Comparison of ENCODE assay signal across 8 cellular contexts in the genomic region with DNA sequence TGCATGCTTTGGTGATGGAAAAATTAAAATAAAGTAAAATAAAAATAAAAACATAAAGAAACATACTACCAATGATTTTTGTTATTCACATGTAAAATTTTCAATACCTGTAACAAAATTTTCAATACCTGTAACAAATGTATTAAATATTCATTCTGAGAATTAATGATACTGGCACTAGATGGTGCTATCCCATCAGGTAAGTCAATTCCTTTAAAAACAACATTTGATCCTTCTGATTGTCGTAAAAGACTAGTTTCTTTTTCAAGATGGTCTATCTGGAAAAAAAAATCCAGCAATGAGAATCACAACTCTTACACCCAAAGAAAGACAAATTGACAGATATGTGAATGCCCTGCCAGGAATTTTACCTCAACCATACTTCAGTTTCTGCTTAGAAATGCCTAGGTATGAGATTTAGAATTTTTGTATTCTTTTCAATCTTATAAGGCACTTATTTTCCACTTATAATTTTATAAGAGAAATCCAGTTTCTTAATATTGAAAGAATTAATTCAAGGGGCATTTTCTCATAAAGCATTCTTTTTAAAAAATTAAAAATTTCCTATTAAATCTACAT. TPM values are rescaled to one million over a fixed set of nuclear protein-coding genes. Genes with fewer than 3 reads are reported as not detected.
DNase-seq lines count a peak whose midpoint lies in the region; ATAC-seq, FAIRE-seq and TF ChIP-seq lines count a peak whose summit lies in the region.

No MANE protein-coding gene starts in this region.

- H3K36me3 ChIP-seq in H1 (ENCODE audit: control insufficient read depth in 2 of 4, insufficient read depth in 4 of 4, low read length in 3 of 4), result no peaks in the 10 kb centered on the region; a peak in 1 of 8 replicates
- peaks cover 0 to 89% of the 10 kb centered on the region in 2 donors for H3K36me3 ChIP-seq in neuronal stem cell (replicated peaks in 1 of 2; ENCODE audit: control insufficient read depth in 2 of 2, insufficient read depth in 2 of 2, low read length in 2 of 2)

- H3K27ac Mint-ChIP-seq in CD14-positive monocyte, result no peak overlapping the region

- H3K4me3 ChIP-seq in H1 (ENCODE audit: extremely low read depth in 1 of 4, insufficient read depth in 2 of 4, low read depth in 3 of 4, low read length in 4 of 4) (no peak overlapping the region), neuronal stem cell (ENCODE audit: low read length in 2 of 2) (no peak overlapping the region)

- no peak for DNase-seq in CD14-positive monocyte (ENCODE audit: low spot score)
- DNase-seq in NCI-H345 treated with DMSO at 0.1 percent for 48 hours (lab: John Stamatoyannopoulos, UW; ENCODE audit: unreplicated experiment), result peak; percentile 50
- no peak for DNase-seq in H1 (ENCODE audit: low read depth in 1 of 2, low spot score in 2 of 2)
- peak; percentile 1 for DNase-seq in neuronal stem cell (ENCODE audit: low spot score)
- DNase-seq in HK-2 (ENCODE audit: unreplicated experiment), result no peak

- H3K4me3 Mint-ChIP-seq in CD14-positive monocyte, result no peak overlapping the region

- H3K27me3 ChIP-seq in H1 (replicated peaks in 1 of 4; ENCODE audit: control insufficient read depth in 3 of 4, extremely low read depth in 1 of 4, insufficient read depth in 3 of 4, low read length in 3 of 4) (no peaks in the 10 kb centered on the region), neuronal stem cell (ENCODE audit: control insufficient read depth in 3 of 3, insufficient read depth in 3 of 3, low read depth in 1 of 3, low read length in 3 of 3) (no peaks in the 10 kb centered on the region)

- H3K56ac ChIP-seq in H1 (replicated peaks; ENCODE audit: insufficient read length, low read depth, low read length), result no peak overlapping the region

- FAIRE-seq in H1 (lab: Jason Lieb, UNC), result no peak

- CTCF ChIA-PET in H1 (lab: Charles Lee; ENCODE audit: partially characterized antibody), result interaction anchor here (1.0 to 1.2 kb wide), 2 partner anchors 282 to 882 kb away, joined by 3 to 5 read pairs; no protein-coding TSS in a partner anchor

- no peaks in the 10 kb centered on the region for H3K79me1 ChIP-seq in H1 (ENCODE audit: low read depth, low read length)
- H3K79me1 ChIP-seq in neuronal stem cell (ENCODE audit: low read depth, low read length), result no peaks in the 10 kb centered on the region

- H3K79me2 ChIP-seq in H1 (ENCODE audit: control insufficient read depth in 1 of 2, insufficient read depth in 2 of 2, low read length in 2 of 2), result no peaks in the 10 kb centered on the region

- no peak overlapping the region for H3K18ac ChIP-seq in H1 (ENCODE audit: extremely low read depth, low read length)
- H3K18ac ChIP-seq in neuronal stem cell (ENCODE audit: low read length), result no peak overlapping the region

- H3K23me2 ChIP-seq in H1 (ENCODE audit: low read depth, low read length), result no peaks in the 10 kb centered on the region

- no peak overlapping the region for H3K23ac ChIP-seq in H1 (ENCODE audit: insufficient read length)
- no peak overlapping the region for H3K23ac ChIP-seq in neuronal stem cell (ENCODE audit: low read depth, low read length, poor library complexity)

- H4K91ac ChIP-seq in H1 (replicated peaks; ENCODE audit: insufficient read length, low read length), result no peak overlapping the region
- H4K91ac ChIP-seq in neuronal stem cell (ENCODE audit: low read depth, low read length, poor library complexity), result no peak overlapping the region

- no peaks in the 10 kb centered on the region for H3K27me3 Mint-ChIP-seq in CD14-positive monocyte (ENCODE audit: low read depth in 3 of 3)

- no peaks in the 10 kb centered on the region for H3K9me3 Mint-ChIP-seq in CD14-positive monocyte

- peaks cover 34 to 40% of the 10 kb centered on the region in 2 donors for H3K36me3 Mint-ChIP-seq in CD14-positive monocyte

- no peak overlapping the region for H2AK5ac ChIP-seq in H1 (ENCODE audit: low read depth, low read length)
- H2AK5ac ChIP-seq in neuronal stem cell (ENCODE audit: low read depth, low read length), result no peak overlapping the region

- POLR2A ChIA-PET in H1 (lab: Charles Lee; ENCODE audit: partially characterized antibody), result no interaction called here

- TF ChIP-seq EP300 in H1 (IDR thresholded peaks at IDR 0.05; ENCODE audit: borderline replicate concordance in 1 of 2, low read depth in 2 of 2, low read length in 2 of 2), result no peak

- H3K9me3 ChIP-seq in H1 (ENCODE audit: insufficient read depth in 2 of 2, low read depth in 1 of 2, low read length in 1 of 2) (no peaks in the 10 kb centered on the region), neuronal stem cell (replicated peaks in 1 of 2; ENCODE audit: control insufficient read depth in 2 of 2, insufficient read depth in 1 of 2, low read depth in 1 of 2, low read length in 2 of 2) (no peaks in the 10 kb centered on the region)

- no peak overlapping the region for H4K8ac ChIP-seq in H1 (ENCODE audit: extremely low read depth, insufficient read depth, low read length)
- H4K8ac ChIP-seq in neuronal stem cell (ENCODE audit: low read depth, low read length), result no peak overlapping the region

- no peak for TF ChIP-seq POLR2A in H1 (IDR thresholded peaks at IDR 0.05; ENCODE audit: control extremely low read depth in 1 of 2, low read depth in 2 of 2, low read length in 2 of 2)

- 92% methylated on average over 1 of the region's 1 CpG; no CpG with 5 or more reads in 1 of the 2 experiments for WGBS in H1 (ENCODE audit: extremely low coverage in 1 of 2, insufficient coverage in 1 of 2, insufficient read length in 1 of 2, insufficient replicate concordance in 2 of 2, low coverage in 1 of 2, low lambda C conversion rate in 2 of 2, missing lambda C conversion rate in 1 of 2), 2 experiments
- WGBS in neuronal stem cell (ENCODE audit: extremely low coverage in 2 of 2, insufficient read length in 2 of 2, insufficient replicate concordance in 1 of 2), 2 donors, result no CpG with 5 or more reads among the region's 1 CpG

- ATAC-seq in GM21786 (IDR thresholded peaks at IDR 0.05; ENCODE audit: unreplicated experiment), result peak; percentile 53
- no peak for ATAC-seq in HG03135 (IDR thresholded peaks at IDR 0.05; ENCODE audit: unreplicated experiment)
- ATAC-seq in HG03159 (IDR thresholded peaks at IDR 0.05; ENCODE audit: unreplicated experiment), result no peak

- H2BK120ac ChIP-seq in H1 (replicated peaks; ENCODE audit: low read depth, low read length), result no peak overlapping the region
- H2BK120ac ChIP-seq in neuronal stem cell (ENCODE audit: low read depth, low read length), result no peak overlapping the region

- TF ChIP-seq RAD21 in H1 (IDR thresholded peaks at IDR 0.05 in 1 of 2, conservative IDR thresholded peaks at IDR 0.05 in 1 of 2; ENCODE audit: low read depth in 2 of 2, low read length in 2 of 2), result peak; percentile 56 to 72

- H3K4ac ChIP-seq in H1 (replicated peaks; ENCODE audit: insufficient read length, low read depth, low read length) (no peak overlapping the region), neuronal stem cell (ENCODE audit: low read length) (no peak overlapping the region)

- H2BK15ac ChIP-seq in H1 (ENCODE audit: low read length) (no peak overlapping the region), neuronal stem cell (ENCODE audit: low read length) (no peak overlapping the region)

- no peak overlapping the region for H3K9ac ChIP-seq in H1 (replicated peaks in 1 of 4; ENCODE audit: extremely low read depth in 1 of 4, low read depth in 3 of 4, low read length in 3 of 4)
- H3K9ac ChIP-seq in neuronal stem cell (ENCODE audit: low read depth, low read length, poor library complexity), result no peak overlapping the region

- TF ChIP-seq CTCF in CD14-positive monocyte (IDR thresholded peaks at IDR 0.05), result peak; percentile 39
- peak in 2 of 3 experiments; percentile 9 to 22; a peak in 2 of 4 replicates for TF ChIP-seq CTCF in H1 (IDR thresholded peaks at IDR 0.05; ENCODE audit: control extremely low read depth in 1 of 3, insufficient read depth in 1 of 3, low read depth in 1 of 3, low read length in 3 of 3)

- no peak overlapping the region for H2BK20ac ChIP-seq in H1 (ENCODE audit: low read length)

- intact Hi-C loops in CD14-positive monocyte (cut with micrococcal nuclease), result no loop called here

- no peak overlapping the region for H3K27ac ChIP-seq in H1 (ENCODE audit: low read depth, low read length)
- no peak overlapping the region for H3K27ac ChIP-seq in neuronal stem cell (replicated peaks; ENCODE audit: low read length)

- H3K14ac ChIP-seq in H1 (ENCODE audit: insufficient read length) (no peak overlapping the region), neuronal stem cell (ENCODE audit: low read length) (no peak overlapping the region)

- peaks cover 2% of the 10 kb centered on the region for H3K4me1 Mint-ChIP-seq in CD14-positive monocyte

- H4K20me1 ChIP-seq in H1 (replicated peaks in 1 of 2; ENCODE audit: control insufficient read depth in 1 of 2, insufficient read depth in 2 of 2, low read length in 2 of 2), result no peaks in the 10 kb centered on the region

- H2AFZ ChIP-seq in H1 (ENCODE audit: low read length) (no peak overlapping the region), neuronal stem cell (ENCODE audit: low read length) (no peak overlapping the region)

- no peak overlapping the region for H4K5ac ChIP-seq in H1 (ENCODE audit: insufficient read length, low read depth, low read length)

- H3K4me1 ChIP-seq in H1 (replicated peaks in 1 of 4; ENCODE audit: control insufficient read depth in 3 of 4, insufficient read depth in 4 of 4, low read length in 3 of 4), result no peaks in the 10 kb centered on the region
- no peaks in the 10 kb centered on the region for H3K4me1 ChIP-seq in neuronal stem cell (ENCODE audit: control insufficient read depth in 2 of 2, insufficient read depth in 1 of 2, low read depth in 1 of 2, low read length in 2 of 2)

- H2BK5ac ChIP-seq in H1 (ENCODE audit: low read depth, low read length), result no peak overlapping the region
- no peak overlapping the region for H2BK5ac ChIP-seq in neuronal stem cell (ENCODE audit: low read length)

- H3K4me2 ChIP-seq in H1 (ENCODE audit: insufficient read depth in 1 of 2, low read depth in 2 of 2, low read length in 2 of 2), result no peak overlapping the region
- H3K4me2 ChIP-seq in neuronal stem cell (ENCODE audit: insufficient read depth, low read length, poor library complexity, severe bottlenecking), result no peak overlapping the region

- no peak overlapping the region for H2BK12ac ChIP-seq in H1 (ENCODE audit: low read depth, low read length)
- no peak overlapping the region for H2BK12ac ChIP-seq in neuronal stem cell (ENCODE audit: low read length)

RNA-seq across cellular contexts. Expression of gene CEP290, which starts 30.7 kb away (rescaled TPM):
- polyA plus RNA-seq in CD14-positive monocyte (under 1 TPM; 0.55 to 0.71 TPM), H1 (2011; rRNA removed) (2.1 and 3.5 TPM in 2 replicates)
- 5.9 and 6.3 TPM in 2 replicates for total RNA-seq in H1 (2021; fragmentation: NEBNext Ultra II Directional; extraction: Animal tissue kit (Norgen Biotek cat#: 25700))
- 3.1 TPM for polyA plus RNA-seq in H1 (2011; cell fraction: cytosol; rRNA removed)
- polyA plus RNA-seq in H1 (2011; cell fraction: nucleus; rRNA removed), result 7.8 TPM
- polyA plus RNA-seq in H1 (2012, experiment 1 of 2), result 3.1 to 6.0 TPM (median 4.0 TPM) in 4 replicates
- 0.13 TPM for polyA plus RNA-seq in H1 (2012, experiment 2 of 2)
- polyA plus RNA-seq in H1 (2013, experiment 1 of 2), result 5.9 TPM
- 5.4 TPM for polyA plus RNA-seq in H1 (2013, experiment 2 of 2)
- polyA minus RNA-seq in H1 (2011; rRNA and poly(A)+ RNA removed), result 1.3 and 2.7 TPM in 2 replicates
- polyA minus RNA-seq in H1 (2011; cell fraction: cytosol; rRNA and poly(A)+ RNA removed), result 2.1 TPM
- polyA minus RNA-seq in H1 (2011; cell fraction: nucleus; rRNA and poly(A)+ RNA removed), result 17.8 TPM
- 16.3 TPM for polyA plus RNA-seq in neuronal stem cell (2013, experiment 1 of 2)
- 17.6 TPM for polyA plus RNA-seq in neuronal stem cell (2013, experiment 2 of 2)

RNA-seq across cellular contexts. Expression of gene TMTC3, which starts 30.9 kb away (rescaled TPM):
- polyA plus RNA-seq in CD14-positive monocyte (1 to 10 TPM; 1.2 to 2.2 TPM), H1 (2011; rRNA removed) (4.8 and 7.0 TPM in 2 replicates)
- total RNA-seq in H1 (2021; fragmentation: NEBNext Ultra II Directional; extraction: Animal tissue kit (Norgen Biotek cat#: 25700)), result 44.6 and 45.1 TPM in 2 replicates
- 6.6 TPM for polyA plus RNA-seq in H1 (2011; cell fraction: cytosol; rRNA removed)
- 4.7 TPM for polyA plus RNA-seq in H1 (2011; cell fraction: nucleus; rRNA removed)
- 6.2 to 12.4 TPM (median 8.1 TPM) in 4 replicates for polyA plus RNA-seq in H1 (2012, experiment 1 of 2)
- polyA plus RNA-seq in H1 (2012, experiment 2 of 2), result 1.1 TPM
- 31.7 TPM for polyA plus RNA-seq in H1 (2013, experiment 1 of 2)
- 35.3 TPM for polyA plus RNA-seq in H1 (2013, experiment 2 of 2)
- polyA minus RNA-seq in H1 (2011; rRNA and poly(A)+ RNA removed), result 59.2 and 98.0 TPM in 2 replicates
- polyA minus RNA-seq in H1 (2011; cell fraction: cytosol; rRNA and poly(A)+ RNA removed), result 28.5 TPM
- polyA minus RNA-seq in H1 (2011; cell fraction: nucleus; rRNA and poly(A)+ RNA removed), result 56.3 TPM
- 11.8 TPM for polyA plus RNA-seq in neuronal stem cell (2013, experiment 1 of 2)
- 12.5 TPM for polyA plus RNA-seq in neuronal stem cell (2013, experiment 2 of 2)

Comparison
In these comparisons a context has a peak if more than half of its experiments do, and no peak if none do; other contexts are left out.
1. DNase-seq: peak in NCI-H345 treated with DMSO at 0.1 percent for 48 hours (single experiment) and neuronal stem cell (single experiment); none in CD14-positive monocyte (single experiment), H1 (0 of 2) and HK-2 (single experiment).